ENCODE assay signal across 1 cellular context in genomic region chr15:34367128-34368081, GRCh38.
A peak's percentile ranks its signal among the peaks of the same experiment; 100 is the strongest.
TF ChIP-seq lines count a peak whose summit lies in the region.

Gene LPCAT4, minus strand, starts transcription at chr15:34367196. Its CDS starts 96 bp downstream, at chr15:34367100.

TF ChIP-seq in K562, 482 proteins besides CTCF, POLR2A, EP300 and RAD21 (continued from another document and continues in another):
- TF ChIP-seq CREB3L1 (IDR thresholded peaks at IDR 0.05; ENCODE audit: borderline replicate concordance, low read depth) (no peak; the same call in 1 of the 2 replicates), ZBTB33 (CRISPR knock-in tag; IDR thresholded peaks at IDR 0.05) (peak; percentile 75), RBM14 (IDR thresholded peaks at IDR 0.05; ENCODE audit: borderline replicate concordance, insufficient read depth, low read depth, low read length) (0 out of 2 replicates have a peak, but pooled peaks have one; percentile 62), RBM34 (IDR thresholded peaks at IDR 0.05; ENCODE audit: borderline replicate concordance, insufficient read depth, low read length) (no peak), EHMT2 (IDR thresholded peaks at IDR 0.05) (no peak), POLR2AphosphoS5 (IDR thresholded peaks at IDR 0.05; ENCODE audit: control insufficient read depth, insufficient read depth, low read depth, low read length) (peak; percentile 52; the same call in 1 of the 2 replicates), HMGN3 (IDR thresholded peaks at IDR 0.05; ENCODE audit: borderline replicate concordance, extremely low read depth, insufficient read length, low read depth, low read length) (peak; percentile 48), RBFOX2 (IDR thresholded peaks at IDR 0.05; ENCODE audit: low read depth, low read length) (peak; percentile 88), MAZ (CRISPR knock-in tag; conservative IDR thresholded peaks at IDR 0.05 in 1 of 2, IDR thresholded peaks at IDR 0.05 in 1 of 2) (peak; percentile 84 to 86; a peak in 3 of 4 replicates), TFE3 (CRISPR knock-in tag; IDR thresholded peaks at IDR 0.05) (no peak), ZNF347 (CRISPR knock-in tag; IDR thresholded peaks at IDR 0.05; ENCODE audit: low read depth) (no peak), ETV1 (tag; conservative IDR thresholded peaks at IDR 0.05; ENCODE audit: low read depth) (peak; percentile 51; the same call in 1 of the 2 replicates), NUFIP1 (IDR thresholded peaks at IDR 0.05; ENCODE audit: partially characterized antibody) (peak; percentile 63), MEIS2 (IDR thresholded peaks at IDR 0.05; ENCODE audit: partially characterized antibody) (no peak), ELK3 (CRISPR knock-in tag; IDR thresholded peaks at IDR 0.05) (no peak), IRF9 (tag; IDR thresholded peaks at IDR 0.05) (no peak), CXXC5 (CRISPR knock-in tag; IDR thresholded peaks at IDR 0.05) (peak; percentile 75), MGA (IDR thresholded peaks at IDR 0.05) (peak; percentile 80), SMAD4 (CRISPR knock-in tag; conservative IDR thresholded peaks at IDR 0.05) (peak; percentile 77; the same call in 1 of the 2 replicates), ZBTB9 (CRISPR knock-in tag; IDR thresholded peaks at IDR 0.05) (0 out of 2 replicates have a peak, but pooled peaks have one; percentile 29), TCF7 (IDR thresholded peaks at IDR 0.05; ENCODE audit: borderline replicate concordance) (no peak), FOXP1 (CRISPR knock-in tag; IDR thresholded peaks at IDR 0.05) (peak; percentile 86), ESRRA (IDR thresholded peaks at IDR 0.05; ENCODE audit: borderline replicate concordance, low read depth) (peak; percentile 58; the same call in 1 of the 2 replicates), ZBTB2 (IDR thresholded peaks at IDR 0.05) (peak; percentile 51; the same call in 1 of the 2 replicates), NCOA2 (IDR thresholded peaks at IDR 0.05; ENCODE audit: partially characterized antibody in 2 of 2) (no peak), STAT6 (CRISPR knock-in tag; IDR thresholded peaks at IDR 0.05) (0 out of 2 replicates have a peak, but pooled peaks have one; percentile 12), EP400 (IDR thresholded peaks at IDR 0.05) (peak; percentile 80), HSF4 (CRISPR knock-in tag; IDR thresholded peaks at IDR 0.05; ENCODE audit: borderline replicate concordance) (no peak), ZNF589 (CRISPR knock-in tag; IDR thresholded peaks at IDR 0.05; ENCODE audit: low read depth) (no peak)
